21 cellular contexts compared by ENCODE assay signal in genomic region chr1:205217418-205217817, GRCh38. TPM values are rescaled to one million over a fixed set of nuclear protein-coding genes. Genes with fewer than 3 reads are reported as not detected.
DNase-seq lines count a peak whose midpoint lies in the region; ATAC-seq and TF ChIP-seq lines count a peak whose summit lies in the region.
"Had no signal": no experiment of that assay in that cellular context is flagged by ENCODE, and none has a peak within 500 bp of the region (broad histone marks: within the 10 kb centered on the region; RNA-seq: fewer than 3 reads in every experiment).

No MANE protein-coding gene starts in this region.

- no peak overlapping the region for H3K4me2 ChIP-seq in SK-N-SH
- H3K4me2 ChIP-seq: BLaER1, GM23338 had no signal

- no peak for TF ChIP-seq EP300 in SK-N-SH (IDR thresholded peaks at IDR 0.05; ENCODE audit: borderline replicate concordance in 1 of 2, low read depth in 1 of 2, low read length in 1 of 2)

- peaks cover 0 to 5% of the 10 kb centered on the region in 2 donors for H3K4me1 Mint-ChIP-seq in stimulated activated naive B cell treated with anti-CD40 and anti-IgM and Interleukin-4, amounts not matched to agents 10 μg/mL and 1 μg/mL and 100 μg/mL, for 72 hours

- no peak for DNase-seq in SK-N-SH
- no peak for DNase-seq in dorsolateral prefrontal cortex
- DNase-seq in medulla oblongata (ENCODE audit: extremely low spot score) = peak; percentile 57
- DNase-seq in superior temporal gyrus (ENCODE audit: extremely low spot score) = peak; percentile 62
- no peak for DNase-seq in NCI-H748 (lab: John Stamatoyannopoulos, UW; ENCODE audit: unreplicated experiment)
- DNase-seq in stimulated activated naive B cell treated with anti-CD40 and anti-IgM and Interleukin-4, amounts not matched to agents 10 μg/mL and 1 μg/mL and 100 μg/mL, for 72 hours = no peak
- DNase-seq in left ventricle myocardium superior = no peak
- DNase-seq: CD4-positive, CD25-positive, alpha-beta regulatory T cell; CD8-positive, alpha-beta T cell; DMS 273 treated with DMSO at 0.1 percent for 48 hours; DMS53; DMS79 treated with DMSO at 0.1 percent for 48 hours; GF-D8; H9 had no signal

- no peaks in the 10 kb centered on the region for H3K36me3 ChIP-seq in SK-N-SH (replicated peaks in 1 of 2; ENCODE audit: control insufficient read depth in 1 of 2, insufficient read depth in 2 of 2, low read length in 1 of 2)
- H3K36me3 ChIP-seq: BLaER1 had no signal

- no peaks in the 10 kb centered on the region for H3K4me1 ChIP-seq in SK-N-SH (ENCODE audit: control insufficient read depth in 1 of 2, insufficient read depth in 2 of 2, low read depth in 1 of 2, low read length in 1 of 2)

- no peaks in the 10 kb centered on the region for H3K9me3 Mint-ChIP-seq in stimulated activated naive B cell treated with anti-CD40 and anti-IgM and Interleukin-4, amounts not matched to agents 10 μg/mL and 1 μg/mL and 100 μg/mL, for 72 hours
- H3K9me3 Mint-ChIP-seq: CD8-positive, alpha-beta T cell; GM23338; H9 had no signal

- CTCF ChIA-PET in SK-N-SH (lab: Yijun Ruan, JAX) = interaction anchor here (0.8 to 0.9 kb wide), 3 partner anchors 10 to 375 kb away, joined by 3 to 4 read pairs (median 3); partner anchors contain the start of gene TMCC2

- H3K27me3 Mint-ChIP-seq in stimulated activated naive B cell treated with anti-CD40 and anti-IgM and Interleukin-4, amounts not matched to agents 10 μg/mL and 1 μg/mL and 100 μg/mL, for 72 hours = peaks cover 4 to 10% of the 10 kb centered on the region in 2 donors

- ATAC-seq in SK-N-SH treated with all-trans-retinoic acid at 6 μM for 48 hours (peak; percentile 44; the same call in 2 of the 3 replicates), left ventricle myocardium superior (no peak)
- ATAC-seq in stimulated activated naive B cell treated with anti-CD40 and anti-IgM and Interleukin-4, amounts not matched to agents 10 μg/mL and 1 μg/mL and 100 μg/mL, for 72 hours (replicated peaks) = no peak
- ATAC-seq: CD8-positive, alpha-beta T cell; HCT116 had no signal

- POLR2A ChIA-PET in SK-N-SH (lab: Yijun Ruan, JAX) = no interaction called here

- no peaks in the 10 kb centered on the region for H3K36me3 Mint-ChIP-seq in stimulated activated naive B cell treated with anti-CD40 and anti-IgM and Interleukin-4, amounts not matched to agents 10 μg/mL and 1 μg/mL and 100 μg/mL, for 72 hours
- H3K36me3 Mint-ChIP-seq: CD4-positive, CD25-positive, alpha-beta regulatory T cell; CD8-positive, alpha-beta T cell had no signal

- no peak for TF ChIP-seq RAD21 in SK-N-SH (IDR thresholded peaks at IDR 0.05; ENCODE audit: low read length)

- WGBS in SK-N-SH (ENCODE audit: low lambda C conversion rate) = 80% methylated on average over 3 of the region's 3 CpGs

- no peak overlapping the region for H3K27ac Mint-ChIP-seq in stimulated activated naive B cell treated with anti-CD40 and anti-IgM and Interleukin-4, amounts not matched to agents 10 μg/mL and 1 μg/mL and 100 μg/mL, for 72 hours
- H3K27ac Mint-ChIP-seq: B cell; CD4-positive, CD25-positive, alpha-beta regulatory T cell; CD8-positive, alpha-beta T cell; GM23338; H9 had no signal

- H3K4me3 Mint-ChIP-seq in stimulated activated naive B cell treated with anti-CD40 and anti-IgM and Interleukin-4, amounts not matched to agents 10 μg/mL and 1 μg/mL and 100 μg/mL, for 72 hours = no peak overlapping the region
- H3K4me3 Mint-ChIP-seq: B cell; CD4-positive, CD25-positive, alpha-beta regulatory T cell; CD8-positive, alpha-beta T cell; GM23338; H9 had no signal

- TF ChIP-seq CTCF in SK-N-SH (IDR thresholded peaks at IDR 0.05) = no peak
- no peak for TF ChIP-seq CTCF in dorsolateral prefrontal cortex (IDR thresholded peaks at IDR 0.05 in 54 of 56, conservative IDR thresholded peaks at IDR 0.05 in 2 of 56; ENCODE audit: low read depth in 1 of 56, partially characterized antibody in 56 of 56)

- H3K9me3 ChIP-seq in SK-N-SH = no peaks in the 10 kb centered on the region
- H3K9me3 ChIP-seq: BLaER1 had no signal

- intact Hi-C loops in dorsolateral prefrontal cortex (cut with DNase I) (no loop called here), left ventricle myocardium superior (cut with micrococcal nuclease) (no loop called here)

- no peak overlapping the region for H3K9ac ChIP-seq in SK-N-SH
- H3K9ac ChIP-seq: BLaER1 had no signal

- no peaks in the 10 kb centered on the region for H3K9me2 ChIP-seq in SK-N-SH

- no peaks in the 10 kb centered on the region for H4K20me1 ChIP-seq in SK-N-SH (ENCODE audit: insufficient read depth)
- H4K20me1 ChIP-seq: BLaER1 had no signal

- H2AFZ ChIP-seq in SK-N-SH (ENCODE audit: low read depth) = no peak overlapping the region
- H2AFZ ChIP-seq: GM23338 had no signal

- H3F3A ChIP-seq in SK-N-SH (replicated peaks; ENCODE audit: insufficient read depth) = no peaks in the 10 kb centered on the region

- H3K27ac ChIP-seq in SK-N-SH (ENCODE audit: low read depth in 2 of 2, low read length in 1 of 2) = no peak overlapping the region
- peak overlapping the region in 41 of 59 donors; percentile 2 to 80 (median 45) for H3K27ac ChIP-seq in dorsolateral prefrontal cortex
- H3K27ac ChIP-seq: 22Rv1, BLaER1, C4-2B had no signal

- no peaks in the 10 kb centered on the region for H3K79me2 ChIP-seq in SK-N-SH (ENCODE audit: insufficient read depth)

- H3K4me3 ChIP-seq in SK-N-SH (ENCODE audit: low read depth in 2 of 2, low read length in 1 of 2) (no peak overlapping the region), dorsolateral prefrontal cortex (peak overlapping the region in 2 of 59 donors; percentile 5 to 12)
- H3K4me3 ChIP-seq: BLaER1, GM23338 had no signal

- H3K27me3 ChIP-seq in SK-N-SH (ENCODE audit: insufficient read depth) (no peaks in the 10 kb centered on the region; the same call in 1 of the 2 replicates), dorsolateral prefrontal cortex (no peaks in the 10 kb centered on the region)
- H3K27me3 ChIP-seq: BLaER1 had no signal

TF ChIP-seq in SK-N-SH treated with all-trans-retinoic acid at 6 μM for 48 hours, 23 proteins besides CTCF, POLR2A, EP300 and RAD21 (continues in another document):
- no peak for TF ChIP-seq SNAI2 (CRISPR knock-in tag; IDR thresholded peaks at IDR 0.05)
- TF ChIP-seq CSDC2 (CRISPR knock-in tag; IDR thresholded peaks at IDR 0.05) = no peak
- TF ChIP-seq POU6F1 (CRISPR knock-in tag; IDR thresholded peaks at IDR 0.05; ENCODE audit: borderline replicate concordance, low read depth) = no peak
- TF ChIP-seq OSR1 (CRISPR knock-in tag; IDR thresholded peaks at IDR 0.05) = no peak
- TF ChIP-seq GLIS3 (CRISPR knock-in tag; IDR thresholded peaks at IDR 0.05) = no peak
- TF ChIP-seq ARNTL (CRISPR knock-in tag; IDR thresholded peaks at IDR 0.05; ENCODE audit: borderline replicate concordance, low read depth) = no peak
- no peak for TF ChIP-seq ZNF565 (CRISPR knock-in tag; conservative IDR thresholded peaks at IDR 0.05; ENCODE audit: low read depth)
- no peak for TF ChIP-seq ZNF8 (CRISPR knock-in tag; IDR thresholded peaks at IDR 0.05)
- TF ChIP-seq ZFP30 (CRISPR knock-in tag; IDR thresholded peaks at IDR 0.05) = no peak

TF ChIP-seq in SK-N-SH, 30 proteins besides CTCF, POLR2A, EP300 and RAD21:
- no peak for TF ChIP-seq REST (IDR thresholded peaks at IDR 0.05; ENCODE audit: low read depth, low read length)
- no peak for TF ChIP-seq FOSL2 (IDR thresholded peaks at IDR 0.05; ENCODE audit: borderline replicate concordance, low read depth)
- TF ChIP-seq TCF12 (IDR thresholded peaks at IDR 0.05) = no peak
TF ChIP-seq in SK-N-SH: peak in this region for 0.

RNA-seq across cellular contexts. Expression of gene DSTYK, which starts 5.9 kb away (rescaled TPM):
- polyA plus RNA-seq in SK-N-SH (2012; rRNA removed) = 4.4 and 6.4 TPM in 2 replicates
- polyA plus RNA-seq in SK-N-SH (2012; cell fraction: cytosol; rRNA removed) = 6.1 TPM in 2 replicates
- 3.4 and 4.5 TPM in 2 replicates for polyA plus RNA-seq in SK-N-SH (2012; cell fraction: nucleus; rRNA removed)
- 10 to 100 TPM; 28.0 to 49.3 (median 39.9) TPM for total RNA-seq in dorsolateral prefrontal cortex
- 6.1 TPM for total RNA-seq in left ventricle myocardium superior

RNA-seq across cellular contexts. Expression of gene TMCC2, which starts 10.3 kb away (rescaled TPM):
- polyA plus RNA-seq in SK-N-SH (2012; rRNA removed) = 5.3 and 6.0 TPM in 2 replicates
- 3.0 and 4.9 TPM in 2 replicates for polyA plus RNA-seq in SK-N-SH (2012; cell fraction: cytosol; rRNA removed)
- polyA plus RNA-seq in SK-N-SH (2012; cell fraction: nucleus; rRNA removed) = 5.9 and 6.8 TPM in 2 replicates
- total RNA-seq in dorsolateral prefrontal cortex (100 to 1,000 TPM in 42 of 120 experiments, 10 to 100 TPM in 78; 52.9 to 143 (median 93.9) TPM), left ventricle myocardium superior (1.3 TPM)

Comparison
In these comparisons a context has a peak if more than half of its experiments do, and no peak if none do; other contexts are left out.
1. DNase-seq: peak in medulla oblongata (single experiment) and superior temporal gyrus (single experiment); none in SK-N-SH (single experiment), dorsolateral prefrontal cortex (0 of 10), NCI-H748 (single experiment), stimulated activated naive B cell treated with anti-CD40 and anti-IgM and Interleukin-4, amounts not matched to agents 10 μg/mL and 1 μg/mL and 100 μg/mL, for 72 hours (single experiment) and left ventricle myocardium superior (single experiment).
2. H3K27ac ChIP-seq: peak in dorsolateral prefrontal cortex (41 of 59); none in SK-N-SH (0 of 2).
3. RNA of gene TMCC2, which starts 10.3 kb away (total RNA-seq): 52.9 to 143 TPM in dorsolateral prefrontal cortex; 1.3 TPM in left ventricle myocardium superior (single experiment); every median in the first group is over 10 times any median in the second.